In the genomic region with DNA sequence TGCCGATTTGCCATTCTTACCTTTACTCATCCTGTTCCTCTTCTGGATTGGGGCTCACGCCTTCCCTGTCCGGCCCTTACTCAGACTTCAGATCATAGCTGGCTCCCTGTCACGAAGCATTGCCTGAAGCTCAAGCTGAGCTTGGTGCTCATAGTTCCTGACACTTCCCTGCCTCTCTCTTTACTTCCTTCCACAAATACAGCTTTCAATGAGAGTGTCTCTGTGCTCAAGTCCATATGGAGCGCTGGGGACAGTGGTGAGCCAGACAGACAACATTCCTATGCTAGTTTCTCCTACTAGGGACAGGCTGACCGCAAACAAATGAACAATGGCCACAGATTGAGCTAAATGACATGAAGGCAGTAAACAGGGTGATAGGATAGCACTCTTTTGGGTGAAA, we compare ENCODE assay signal across 1 cellular context.
TF ChIP-seq lines count a peak whose summit lies in the region.

No MANE protein-coding gene starts in this region.

TF ChIP-seq in SK-N-SH treated with all-trans-retinoic acid at 6 μM for 48 hours, 23 proteins besides CTCF, POLR2A, EP300 and RAD21:
- TF ChIP-seq SNAI2 (CRISPR knock-in tag; IDR thresholded peaks at IDR 0.05) (no peak), CREB5 (CRISPR knock-in tag; IDR thresholded peaks at IDR 0.05; ENCODE audit: low read depth) (no peak), ZNF8 (CRISPR knock-in tag; IDR thresholded peaks at IDR 0.05) (no peak), GLIS3 (CRISPR knock-in tag; IDR thresholded peaks at IDR 0.05) (no peak), BACH2 (CRISPR knock-in tag; IDR thresholded peaks at IDR 0.05; ENCODE audit: borderline replicate concordance) (no peak), ISL1 (CRISPR knock-in tag; IDR thresholded peaks at IDR 0.05) (no peak), CSDC2 (CRISPR knock-in tag; IDR thresholded peaks at IDR 0.05) (no peak), ZFP30 (CRISPR knock-in tag; IDR thresholded peaks at IDR 0.05) (no peak), TCF4 (CRISPR knock-in tag; IDR thresholded peaks at IDR 0.05; ENCODE audit: borderline replicate concordance) (no peak), ZNF565 (CRISPR knock-in tag; conservative IDR thresholded peaks at IDR 0.05; ENCODE audit: low read depth) (no peak), TOX (CRISPR knock-in tag; IDR thresholded peaks at IDR 0.05; ENCODE audit: borderline replicate concordance) (no peak)
